ENCODE assay signal across 8 cellular contexts in genomic region chr6:109059591-109060021, GRCh38. TPM values are rescaled to one million over a fixed set of nuclear protein-coding genes. Genes with fewer than 3 reads are reported as not detected.
DNase-seq lines count a peak whose midpoint lies in the region; ATAC-seq and TF ChIP-seq lines count a peak whose summit lies in the region.

No MANE protein-coding gene starts in this region.

- WGBS in transverse colon (ENCODE audit: low coverage in 1 of 2), 2 donors: 24 to 33% methylated on average over 4 of the region's 4 CpGs

- H3K36me3 Mint-ChIP-seq in activated naive CD4-positive, alpha-beta T cell treated with anti-CD3 and anti-CD28 coated beads, Interleukin-2, amount 50 U/mL, for 24 hours: no peaks in the 10 kb centered on the region
- H3K36me3 Mint-ChIP-seq in activated naive CD4-positive, alpha-beta T cell treated with anti-CD3 and anti-CD28 coated beads, Interleukin-2, amount 10 ng/mL, durations not matched to agents 7 days and 5 days: peaks cover 3% of the 10 kb centered on the region
- peaks cover 0 to 4% (median 3%) of the 10 kb centered on the region in 3 donors for H3K36me3 Mint-ChIP-seq in immature natural killer cell

- no peak overlapping the region for H3K4me3 ChIP-seq in transverse colon

- DNase-seq in activated naive CD4-positive, alpha-beta T cell treated with anti-CD3 and anti-CD28 coated beads, Interleukin-2, amount 10 ng/mL, durations not matched to agents 7 days and 5 days: no peak
- DNase-seq in immature natural killer cell (peak; percentile 51 to 61 (median 55)), transverse colon (no peak), NCI-H1417 treated with DMSO at 0.1 percent for 48 hours (lab: John Stamatoyannopoulos, UW) (no peak)
- no peak for DNase-seq in stimulated activated CD8-positive, alpha-beta memory T cell treated with anti-CD3 and anti-CD28 coated beads, Interleukin-4, amount 100 ng/mL, for 48 hours

- H3K4me1 Mint-ChIP-seq in activated naive CD4-positive, alpha-beta T cell treated with anti-CD3 and anti-CD28 coated beads, Interleukin-2, amount 50 U/mL, for 24 hours: peaks cover 50% of the 10 kb centered on the region
- peaks cover 26% of the 10 kb centered on the region for H3K4me1 Mint-ChIP-seq in activated naive CD4-positive, alpha-beta T cell treated with anti-CD3 and anti-CD28 coated beads, Interleukin-2, amount 10 ng/mL, durations not matched to agents 7 days and 5 days
- peaks cover 46 to 57% of the 10 kb centered on the region in 2 donors for H3K4me1 Mint-ChIP-seq in immature natural killer cell

- no peak for TF ChIP-seq POLR2A in transverse colon (IDR thresholded peaks at IDR 0.05)
- no peak for TF ChIP-seq POLR2A in GM18505 (IDR thresholded peaks at IDR 0.05; ENCODE audit: borderline replicate concordance, extremely low read depth, insufficient read depth, insufficient read length)

- 0 out of 2 replicates have a peak, but pooled peaks have one; percentile 27 for TF ChIP-seq CTCF in VCaP (conservative IDR thresholded peaks at IDR 0.05)
- TF ChIP-seq CTCF in transverse colon (IDR thresholded peaks at IDR 0.05): peak in 4 of 5 experiments; percentile 14 to 42 (median 20)

- no peak for ATAC-seq in GM18505 (IDR thresholded peaks at IDR 0.05; ENCODE audit: unreplicated experiment)

- peak overlapping the region; percentile 8 for H3K4me3 Mint-ChIP-seq in activated naive CD4-positive, alpha-beta T cell treated with anti-CD3 and anti-CD28 coated beads, Interleukin-2, amount 50 U/mL, for 24 hours
- H3K4me3 Mint-ChIP-seq in activated naive CD4-positive, alpha-beta T cell treated with anti-CD3 and anti-CD28 coated beads, Interleukin-2, amount 10 ng/mL, durations not matched to agents 7 days and 5 days: no peak overlapping the region
- peak overlapping the region; percentile 69 to 80 (median 74) for H3K4me3 Mint-ChIP-seq in immature natural killer cell

- CTCF ChIA-PET in activated naive CD4-positive, alpha-beta T cell treated with anti-CD3 and anti-CD28 coated beads, Interleukin-2, amount 10 ng/mL, durations not matched to agents 7 days and 5 days (lab: Charles Lee): no interaction called here

- no peaks in the 10 kb centered on the region for H3K27me3 ChIP-seq in transverse colon

- H3K27ac Mint-ChIP-seq in activated naive CD4-positive, alpha-beta T cell treated with anti-CD3 and anti-CD28 coated beads, Interleukin-2, amount 50 U/mL, for 24 hours: peak overlapping the region; percentile 88
- H3K27ac Mint-ChIP-seq in activated naive CD4-positive, alpha-beta T cell treated with anti-CD3 and anti-CD28 coated beads, Interleukin-2, amount 10 ng/mL, durations not matched to agents 7 days and 5 days: no peak overlapping the region
- H3K27ac Mint-ChIP-seq in immature natural killer cell: peak overlapping the region; percentile 94 to 97 (median 97)

- TF ChIP-seq EP300 in transverse colon (IDR thresholded peaks at IDR 0.05; ENCODE audit: low read depth): no peak

- H3K9me3 ChIP-seq in transverse colon: no peaks in the 10 kb centered on the region

- peak overlapping the region; percentile 31 for H3K27ac ChIP-seq in VCaP
- peak overlapping the region; percentile 14 to 61 (median 41) for H3K27ac ChIP-seq in transverse colon

- H3K9me3 Mint-ChIP-seq in activated naive CD4-positive, alpha-beta T cell treated with anti-CD3 and anti-CD28 coated beads, Interleukin-2, amount 50 U/mL, for 24 hours: no peaks in the 10 kb centered on the region
- no peaks in the 10 kb centered on the region for H3K9me3 Mint-ChIP-seq in activated naive CD4-positive, alpha-beta T cell treated with anti-CD3 and anti-CD28 coated beads, Interleukin-2, amount 10 ng/mL, durations not matched to agents 7 days and 5 days
- H3K9me3 Mint-ChIP-seq in immature natural killer cell: no peaks in the 10 kb centered on the region

- H3K27me3 Mint-ChIP-seq in activated naive CD4-positive, alpha-beta T cell treated with anti-CD3 and anti-CD28 coated beads, Interleukin-2, amount 50 U/mL, for 24 hours: no peaks in the 10 kb centered on the region
- H3K27me3 Mint-ChIP-seq in activated naive CD4-positive, alpha-beta T cell treated with anti-CD3 and anti-CD28 coated beads, Interleukin-2, amount 10 ng/mL, durations not matched to agents 7 days and 5 days: no peaks in the 10 kb centered on the region
- no peaks in the 10 kb centered on the region for H3K27me3 Mint-ChIP-seq in immature natural killer cell (ENCODE audit: low read depth in 3 of 3)

- peaks cover 14 to 36% (median 30%) of the 10 kb centered on the region in 4 donors for H3K4me1 ChIP-seq in transverse colon

- intact Hi-C loops in transverse colon (cut with DNase I; ENCODE audit: low total_unique reads): no loop called here

- in situ Hi-C loops in transverse colon (cut with MboI; ENCODE audit: low pct_ligation_motif_present in 1 of 4, low pct_unique_long_range_greater_than_20kb in 1 of 4, low sequenced_read_pairs in 3 of 4): loop anchor here in 2 of 4 donors (10.0 to 25.0 kb wide), 3 partner anchors 45 to 222 kb away; partner anchors contain the start of gene ARMC2 (in 1 of the 2)

- no peaks in the 10 kb centered on the region for H3K36me3 ChIP-seq in transverse colon

RNA-seq across cellular contexts. Expression of gene SESN1, which starts 35.0 kb away (rescaled TPM):
- 10 to 100 TPM; 14.9 to 26.4 (median 20.9) TPM for polyA plus RNA-seq in immature natural killer cell
- 10 to 100 TPM; 43.1 to 73.4 (median 48.7) TPM for total RNA-seq in transverse colon

RNA-seq across cellular contexts. Expression of gene CEP57L1, which starts 35.7 kb away (rescaled TPM):
- 1 to 10 TPM; 2.9 to 7.5 (median 6.9) TPM for polyA plus RNA-seq in immature natural killer cell
- 10 to 100 TPM in 2 of 4 donors, 1 to 10 TPM in 2; 1.9 to 29.5 (median 9.5) TPM for total RNA-seq in transverse colon

Comparison
In these comparisons a context has a peak if more than half of its experiments do, and no peak if none do; other contexts are left out.
1. DNase-seq: peak in immature natural killer cell (3 of 3); none in activated naive CD4-positive, alpha-beta T cell treated with anti-CD3 and anti-CD28 coated beads, Interleukin-2, amount 10 ng/mL, durations not matched to agents 7 days and 5 days (single experiment), transverse colon (single experiment), stimulated activated CD8-positive, alpha-beta memory T cell treated with anti-CD3 and anti-CD28 coated beads, Interleukin-4, amount 100 ng/mL, for 48 hours (single experiment) and NCI-H1417 treated with DMSO at 0.1 percent for 48 hours (single experiment).